In the genomic region with DNA sequence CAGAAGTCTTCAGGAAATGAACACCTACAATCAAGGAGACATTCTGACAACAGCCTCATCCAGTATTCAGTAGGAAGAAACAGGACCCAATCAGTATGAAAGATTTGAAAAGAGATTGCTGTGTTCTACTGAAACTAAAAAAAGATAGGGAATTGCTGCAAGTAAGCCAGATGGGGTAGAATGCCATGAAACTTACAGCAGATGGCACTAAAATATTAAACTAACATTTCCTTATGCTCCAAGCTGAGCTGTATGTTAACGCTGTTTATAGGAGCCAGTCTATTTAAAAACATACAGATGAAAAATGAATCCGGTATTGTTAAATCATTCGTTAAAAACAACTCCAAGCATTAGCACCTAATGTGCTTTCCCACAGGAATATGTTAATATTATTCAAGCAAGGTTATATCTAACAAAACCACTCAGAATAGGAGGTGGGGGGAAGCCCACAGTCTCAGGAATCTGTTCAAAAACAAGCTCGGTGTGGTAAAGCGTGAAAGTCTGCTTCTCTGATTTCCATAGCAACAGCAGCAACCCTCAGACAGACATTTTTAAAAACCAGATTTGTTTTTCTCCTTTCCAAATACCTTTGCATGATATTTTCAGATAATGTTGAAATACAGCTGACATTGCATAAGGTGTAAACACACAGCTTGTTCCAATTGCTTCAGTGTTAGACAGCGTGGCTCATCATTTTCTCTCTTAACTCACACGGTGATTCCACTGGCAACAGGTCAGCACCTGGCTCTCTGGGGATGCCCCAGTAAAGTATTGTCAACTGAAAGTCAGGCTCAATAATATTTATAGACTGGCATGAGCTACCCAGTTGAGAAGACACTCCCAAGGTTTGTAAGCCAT, we compare ENCODE assay signal across 15 cellular contexts.
DNase-seq lines count a peak whose midpoint lies in the region; ATAC-seq and TF ChIP-seq lines count a peak whose summit lies in the region.
"Had no signal": no experiment of that assay in that cellular context is flagged by ENCODE, and none has a peak within 500 bp of the region (broad histone marks: within the 10 kb centered on the region; RNA-seq: fewer than 3 reads in every experiment).

No MANE protein-coding gene starts in this region.

- H3K4me1 Mint-ChIP-seq in GM23338, result no peaks in the 10 kb centered on the region
- H3K4me1 Mint-ChIP-seq: activated CD4-positive, alpha-beta memory T cell treated with anti-CD3 and anti-CD28 coated beads, Interleukin-2, amount 10 ng/mL, durations not matched to agents 7 days and 5 days; T-helper 17 cell had no signal

- H3K4me1 ChIP-seq in parathyroid adenoma (peaks cover 5% of the 10 kb centered on the region), GM23338 (ENCODE audit: insufficient read depth) (no peaks in the 10 kb centered on the region)
- H3K4me1 ChIP-seq: lower lobe of right lung had no signal

- no peak overlapping the region for H3K4me3 Mint-ChIP-seq in GM23338
- H3K4me3 Mint-ChIP-seq: activated CD4-positive, alpha-beta memory T cell treated with anti-CD3 and anti-CD28 coated beads, Interleukin-2, amount 10 ng/mL, durations not matched to agents 7 days and 5 days; activated naive CD4-positive, alpha-beta T cell treated with anti-CD3 and anti-CD28 coated beads for 36 hours; dendritic cell treated with granulocyte-macrophage colony-stimulating factor and Interleukin-4, amounts not matched to agents 40 ng/mL and 50 ng/mL, for 4 days; T-helper 17 cell had no signal

- no peak for TF ChIP-seq CTCF in parathyroid adenoma (IDR thresholded peaks at IDR 0.05)
- TF ChIP-seq CTCF in GM23338 (conservative IDR thresholded peaks at IDR 0.05; ENCODE audit: low read depth in 2 of 2), result no peak

- H3K36me3 ChIP-seq in parathyroid adenoma (ENCODE audit: control insufficient read depth, insufficient read depth, low read length) (no peaks in the 10 kb centered on the region), GM23338 (ENCODE audit: insufficient read depth) (no peaks in the 10 kb centered on the region)
- H3K36me3 ChIP-seq: lower lobe of right lung had no signal

- no peak overlapping the region for H3K9ac ChIP-seq in parathyroid adenoma

- H3K4me3 ChIP-seq in parathyroid adenoma (ENCODE audit: low read depth, low read length) (peak overlapping the region; percentile 28), GM23338 (no peak overlapping the region)
- H3K4me3 ChIP-seq: lower lobe of right lung had no signal

- H3K27me3 Mint-ChIP-seq in GM23338 (ENCODE audit: insufficient read depth, low read depth, poor library complexity), result peaks cover 2% of the 10 kb centered on the region
- H3K27me3 Mint-ChIP-seq: activated CD4-positive, alpha-beta memory T cell treated with anti-CD3 and anti-CD28 coated beads, Interleukin-2, amount 10 ng/mL, durations not matched to agents 7 days and 5 days; dendritic cell treated with granulocyte-macrophage colony-stimulating factor and Interleukin-4, amounts not matched to agents 40 ng/mL and 50 ng/mL, for 4 days had no signal

- no peaks in the 10 kb centered on the region; the same call in 2 of the 3 replicates for H3K36me3 Mint-ChIP-seq in GM23338 (ENCODE audit: low read depth)

- H2AFZ ChIP-seq in parathyroid adenoma (no peak overlapping the region), GM23338 (no peak overlapping the region)

- H3K9me2 ChIP-seq in GM23338 (ENCODE audit: insufficient read depth), result no peaks in the 10 kb centered on the region

- ATAC-seq in GM23338 (no peak), HG03460 (IDR thresholded peaks at IDR 0.05; ENCODE audit: unreplicated experiment) (no peak), GM18511 (IDR thresholded peaks at IDR 0.05; ENCODE audit: unreplicated experiment) (no peak)
- ATAC-seq: lower lobe of right lung, T-helper 17 cell had no signal

- H3K27ac Mint-ChIP-seq in GM23338, result no peak overlapping the region
- H3K27ac Mint-ChIP-seq: activated CD4-positive, alpha-beta memory T cell treated with anti-CD3 and anti-CD28 coated beads, Interleukin-2, amount 10 ng/mL, durations not matched to agents 7 days and 5 days; activated naive CD4-positive, alpha-beta T cell treated with anti-CD3 and anti-CD28 coated beads for 36 hours; dendritic cell treated with granulocyte-macrophage colony-stimulating factor and Interleukin-4, amounts not matched to agents 40 ng/mL and 50 ng/mL, for 4 days; T-helper 17 cell had no signal

- DNase-seq in DMS53 (lab: John Stamatoyannopoulos, UW) (peak; percentile 26), NCI-H446 treated with DMSO at 0.1 percent for 48 hours (lab: John Stamatoyannopoulos, UW) (peak; percentile 37), dermis blood vessel endothelial cell (peak; percentile 24), GM23338 (ENCODE audit: low spot score) (no peak)
- no peak for DNase-seq in activated CD4-positive, alpha-beta T cell treated with anti-CD3 and anti-CD28 coated beads, Interleukin-2, amount 50 U/mL, for 1 hour
- DNase-seq: activated CD4-positive, alpha-beta memory T cell treated with anti-CD3 and anti-CD28 coated beads, Interleukin-2, amount 10 ng/mL, durations not matched to agents 7 days and 5 days; activated naive CD4-positive, alpha-beta T cell treated with anti-CD3 and anti-CD28 coated beads for 36 hours; lower lobe of right lung; NCI-H1105 treated with DMSO at 0.1 percent for 48 hours; posterior cingulate gyrus; T-helper 17 cell had no signal

- H3K4me2 ChIP-seq in parathyroid adenoma (ENCODE audit: low read length) (peak overlapping the region; percentile 49), GM23338 (no peak overlapping the region)

- no peaks in the 10 kb centered on the region for H3K9me3 Mint-ChIP-seq in GM23338
- H3K9me3 Mint-ChIP-seq: activated CD4-positive, alpha-beta memory T cell treated with anti-CD3 and anti-CD28 coated beads, Interleukin-2, amount 10 ng/mL, durations not matched to agents 7 days and 5 days; activated naive CD4-positive, alpha-beta T cell treated with anti-CD3 and anti-CD28 coated beads for 36 hours; dendritic cell treated with granulocyte-macrophage colony-stimulating factor and Interleukin-4, amounts not matched to agents 40 ng/mL and 50 ng/mL, for 4 days had no signal

- no peaks in the 10 kb centered on the region for H3F3A ChIP-seq in GM23338 (replicated peaks; ENCODE audit: low read depth)

- no peaks in the 10 kb centered on the region for H4K20me1 ChIP-seq in GM23338 (replicated peaks; ENCODE audit: insufficient read depth)

- no peaks in the 10 kb centered on the region for H3K9me3 ChIP-seq in parathyroid adenoma (ENCODE audit: control insufficient read depth, low read length)
- H3K9me3 ChIP-seq: lower lobe of right lung had no signal

- H3K27me3 ChIP-seq in parathyroid adenoma (ENCODE audit: control insufficient read depth, insufficient read depth, low read length), result no peaks in the 10 kb centered on the region
- H3K27me3 ChIP-seq in GM23338 (ENCODE audit: insufficient read depth), result no peaks in the 10 kb centered on the region

- H3K27ac ChIP-seq in parathyroid adenoma (peak overlapping the region; percentile 10), GM23338 (ENCODE audit: low read depth) (no peak overlapping the region)
- H3K27ac ChIP-seq: lower lobe of right lung had no signal

- H3K79me2 ChIP-seq in parathyroid adenoma (no peaks in the 10 kb centered on the region), GM23338 (replicated peaks; ENCODE audit: insufficient read depth) (no peaks in the 10 kb centered on the region)

TF ChIP-seq in GM23338, 12 proteins besides CTCF, POLR2A, EP300 and RAD21 (continues in another document):
- TF ChIP-seq, protein P1, sequence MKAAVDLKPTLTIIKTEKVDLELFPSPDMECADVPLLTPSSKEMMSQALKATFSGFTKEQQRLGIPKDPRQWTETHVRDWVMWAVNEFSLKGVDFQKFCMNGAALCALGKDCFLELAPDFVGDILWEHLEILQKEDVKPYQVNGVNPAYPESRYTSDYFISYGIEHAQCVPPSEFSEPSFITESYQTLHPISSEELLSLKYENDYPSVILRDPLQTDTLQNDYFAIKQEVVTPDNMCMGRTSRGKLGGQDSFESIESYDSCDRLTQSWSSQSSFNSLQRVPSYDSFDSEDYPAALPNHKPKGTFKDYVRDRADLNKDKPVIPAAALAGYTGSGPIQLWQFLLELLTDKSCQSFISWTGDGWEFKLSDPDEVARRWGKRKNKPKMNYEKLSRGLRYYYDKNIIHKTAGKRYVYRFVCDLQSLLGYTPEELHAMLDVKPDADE (IDR thresholded peaks at IDR 0.05), result no peak
- TF ChIP-seq, protein P2, sequence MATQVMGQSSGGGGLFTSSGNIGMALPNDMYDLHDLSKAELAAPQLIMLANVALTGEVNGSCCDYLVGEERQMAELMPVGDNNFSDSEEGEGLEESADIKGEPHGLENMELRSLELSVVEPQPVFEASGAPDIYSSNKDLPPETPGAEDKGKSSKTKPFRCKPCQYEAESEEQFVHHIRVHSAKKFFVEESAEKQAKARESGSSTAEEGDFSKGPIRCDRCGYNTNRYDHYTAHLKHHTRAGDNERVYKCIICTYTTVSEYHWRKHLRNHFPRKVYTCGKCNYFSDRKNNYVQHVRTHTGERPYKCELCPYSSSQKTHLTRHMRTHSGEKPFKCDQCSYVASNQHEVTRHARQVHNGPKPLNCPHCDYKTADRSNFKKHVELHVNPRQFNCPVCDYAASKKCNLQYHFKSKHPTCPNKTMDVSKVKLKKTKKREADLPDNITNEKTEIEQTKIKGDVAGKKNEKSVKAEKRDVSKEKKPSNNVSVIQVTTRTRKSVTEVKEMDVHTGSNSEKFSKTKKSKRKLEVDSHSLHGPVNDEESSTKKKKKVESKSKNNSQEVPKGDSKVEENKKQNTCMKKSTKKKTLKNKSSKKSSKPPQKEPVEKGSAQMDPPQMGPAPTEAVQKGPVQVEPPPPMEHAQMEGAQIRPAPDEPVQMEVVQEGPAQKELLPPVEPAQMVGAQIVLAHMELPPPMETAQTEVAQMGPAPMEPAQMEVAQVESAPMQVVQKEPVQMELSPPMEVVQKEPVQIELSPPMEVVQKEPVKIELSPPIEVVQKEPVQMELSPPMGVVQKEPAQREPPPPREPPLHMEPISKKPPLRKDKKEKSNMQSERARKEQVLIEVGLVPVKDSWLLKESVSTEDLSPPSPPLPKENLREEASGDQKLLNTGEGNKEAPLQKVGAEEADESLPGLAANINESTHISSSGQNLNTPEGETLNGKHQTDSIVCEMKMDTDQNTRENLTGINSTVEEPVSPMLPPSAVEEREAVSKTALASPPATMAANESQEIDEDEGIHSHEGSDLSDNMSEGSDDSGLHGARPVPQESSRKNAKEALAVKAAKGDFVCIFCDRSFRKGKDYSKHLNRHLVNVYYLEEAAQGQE (IDR thresholded peaks at IDR 0.05; ENCODE audit: unreplicated experiment), result no peak
- no peak for TF ChIP-seq POLR2AphosphoS5 (IDR thresholded peaks at IDR 0.05; ENCODE audit: low read depth)
- TF ChIP-seq NANOG (IDR thresholded peaks at IDR 0.05; ENCODE audit: borderline replicate concordance), result no peak
- TF ChIP-seq CREB1 (CRISPR knock-in tag; IDR thresholded peaks at IDR 0.05; ENCODE audit: low read depth), result no peak
- TF ChIP-seq ZNF114 (CRISPR knock-in tag; IDR thresholded peaks at IDR 0.05), result no peak
- no peak for TF ChIP-seq STAT1 (IDR thresholded peaks at IDR 0.05; ENCODE audit: unreplicated experiment)
- TF ChIP-seq ZNF331 (CRISPR knock-in tag; IDR thresholded peaks at IDR 0.05; ENCODE audit: low read depth), result no peak

Comparison
In these comparisons a context has a peak if more than half of its experiments do, and no peak if none do; other contexts are left out.
1. DNase-seq: peak in DMS53 (single experiment), NCI-H446 treated with DMSO at 0.1 percent for 48 hours (single experiment) and dermis blood vessel endothelial cell (single experiment); none in GM23338 (single experiment) and activated CD4-positive, alpha-beta T cell treated with anti-CD3 and anti-CD28 coated beads, Interleukin-2, amount 50 U/mL, for 1 hour (single experiment).